In the genomic region with DNA sequence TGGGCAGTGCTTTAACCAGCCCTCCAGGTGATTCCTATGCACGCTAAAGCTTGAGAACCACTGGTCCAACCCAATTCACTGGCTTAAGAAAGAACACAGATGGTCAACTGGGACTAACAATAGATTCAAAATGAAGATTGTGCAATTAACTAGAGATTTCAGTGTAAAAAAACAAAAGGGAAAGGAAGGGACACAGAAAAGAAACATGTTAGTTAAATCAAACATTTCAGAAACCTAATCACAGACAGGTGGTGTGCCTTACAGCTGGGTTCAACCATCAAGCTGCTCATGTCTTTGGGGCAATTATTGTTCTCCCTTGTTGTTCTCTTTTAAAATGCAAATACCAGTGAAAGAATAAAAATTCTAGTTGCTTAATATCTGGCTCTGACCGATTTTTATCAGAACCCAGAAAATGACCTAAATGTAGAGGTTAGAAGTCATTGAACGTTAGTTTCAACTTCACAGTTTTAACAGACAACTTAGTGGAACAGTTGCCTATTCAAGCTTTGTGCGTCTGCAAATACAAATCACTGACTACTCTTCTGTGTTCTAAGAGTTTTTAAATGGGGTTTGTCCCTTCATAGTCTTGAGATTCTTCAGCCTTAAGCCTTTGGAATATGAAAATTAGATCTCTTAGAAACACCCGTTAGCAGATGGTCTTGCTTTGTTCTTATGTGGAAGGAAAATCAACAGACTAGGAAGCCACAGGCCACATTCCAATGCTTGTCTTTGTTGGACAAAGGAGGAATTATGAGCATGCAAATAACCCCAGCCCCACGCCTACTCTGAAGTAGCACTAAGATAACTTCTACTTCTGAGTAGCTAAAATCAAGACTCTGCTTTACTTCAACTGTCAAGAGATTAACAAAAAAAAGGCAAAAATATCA, we compare ENCODE assay signal across 12 cellular contexts.
DNase-seq lines count a peak whose midpoint lies in the region; FAIRE-seq and TF ChIP-seq lines count a peak whose summit lies in the region.
"Had no signal": no experiment of that assay in that cellular context is flagged by ENCODE, and none has a peak within 500 bp of the region (broad histone marks: within the 10 kb centered on the region; RNA-seq: fewer than 3 reads in every experiment).

No MANE protein-coding gene starts in this region.

- H3K9me3 ChIP-seq in mesodermal cell (ENCODE audit: control insufficient read depth, low read length): no peaks in the 10 kb centered on the region
- H3K9me3 ChIP-seq in thyroid gland: no peaks in the 10 kb centered on the region
- H3K9me3 ChIP-seq: MG63 had no signal

- FAIRE-seq in H54 (lab: Jason Lieb, UNC): no peak

- H3K27me3 ChIP-seq in thyroid gland: no peaks in the 10 kb centered on the region
- H3K27me3 ChIP-seq: MG63 had no signal

- H3K4me3 ChIP-seq in mesodermal cell (ENCODE audit: extremely low read depth, insufficient read depth, low read length, poor library complexity, severe bottlenecking): no peak overlapping the region
- no peak overlapping the region for H3K4me3 ChIP-seq in thyroid gland (replicated peaks in 1 of 3)
- H3K4me3 ChIP-seq: MG63 had no signal

- peaks cover 4% of the 10 kb centered on the region for H3K4me1 ChIP-seq in mesodermal cell (ENCODE audit: control insufficient read depth, insufficient read depth, low read length, poor library complexity, severe bottlenecking)
- peaks cover 5 to 9% of the 10 kb centered on the region in 2 donors for H3K4me1 ChIP-seq in thyroid gland

- WGBS in mesodermal cell (ENCODE audit: insufficient coverage in 2 of 2), 2 experiments: 33 to 81% methylated on average over 1 to 3 of the region's 6 CpGs
- WGBS in thyroid gland, 2 donors: 52 to 53% methylated on average over 6 of the region's 6 CpGs

- TF ChIP-seq POLR2A in thyroid gland (IDR thresholded peaks at IDR 0.05) (no peak), H54 (IDR thresholded peaks at IDR 0.05; ENCODE audit: low read depth, low read length) (no peak)

- DNase-seq in RPMI7951 (ENCODE audit: low read depth) (peak; percentile 68), fibroblast of gingiva (ENCODE audit: low read depth) (peak; percentile 19), thyroid gland (no peak), H54 (ENCODE audit: insufficient read length, low spot score) (no peak), Ammon's horn (ENCODE audit: low spot score) (no peak)
- DNase-seq in effector CD8-positive, alpha-beta T cell (lab: John Stamatoyannopoulos, UW): no peak
- DNase-seq: activated CD4-positive, alpha-beta T cell treated with anti-CD3 and anti-CD28 coated beads, Interleukin-2, amount 10 ng/mL, durations not matched to agents 24 days and 14 days; activated effector memory CD4-positive, alpha-beta T cell treated with Interleukin-2 at 50 U/mL for 16 hours; COR-L47; MG63; posterior cingulate gyrus had no signal

- H3K27ac ChIP-seq in mesodermal cell (ENCODE audit: low read depth, low read length, severe bottlenecking) (peak overlapping the region; percentile 36), thyroid gland (peak overlapping the region in 2 of 3 donors; percentile 6 to 50)

- TF ChIP-seq CTCF in thyroid gland (IDR thresholded peaks at IDR 0.05): no peak

- intact Hi-C loops in thyroid gland (cut with DNase I): no loop called here

- no peaks in the 10 kb centered on the region for H3K36me3 ChIP-seq in mesodermal cell (ENCODE audit: control insufficient read depth, insufficient read depth, low read length)
- no peaks in the 10 kb centered on the region for H3K36me3 ChIP-seq in thyroid gland
- H3K36me3 ChIP-seq: MG63 had no signal

Comparison
In these comparisons a context has a peak if more than half of its experiments do, and no peak if none do; other contexts are left out.
1. DNase-seq: peak in RPMI7951 (single experiment) and fibroblast of gingiva (single experiment); none in thyroid gland (0 of 2), H54 (single experiment), effector CD8-positive, alpha-beta T cell (single experiment) and Ammon's horn (single experiment).